ENCODE assay signal across 8 cellular contexts in the genomic region with DNA sequence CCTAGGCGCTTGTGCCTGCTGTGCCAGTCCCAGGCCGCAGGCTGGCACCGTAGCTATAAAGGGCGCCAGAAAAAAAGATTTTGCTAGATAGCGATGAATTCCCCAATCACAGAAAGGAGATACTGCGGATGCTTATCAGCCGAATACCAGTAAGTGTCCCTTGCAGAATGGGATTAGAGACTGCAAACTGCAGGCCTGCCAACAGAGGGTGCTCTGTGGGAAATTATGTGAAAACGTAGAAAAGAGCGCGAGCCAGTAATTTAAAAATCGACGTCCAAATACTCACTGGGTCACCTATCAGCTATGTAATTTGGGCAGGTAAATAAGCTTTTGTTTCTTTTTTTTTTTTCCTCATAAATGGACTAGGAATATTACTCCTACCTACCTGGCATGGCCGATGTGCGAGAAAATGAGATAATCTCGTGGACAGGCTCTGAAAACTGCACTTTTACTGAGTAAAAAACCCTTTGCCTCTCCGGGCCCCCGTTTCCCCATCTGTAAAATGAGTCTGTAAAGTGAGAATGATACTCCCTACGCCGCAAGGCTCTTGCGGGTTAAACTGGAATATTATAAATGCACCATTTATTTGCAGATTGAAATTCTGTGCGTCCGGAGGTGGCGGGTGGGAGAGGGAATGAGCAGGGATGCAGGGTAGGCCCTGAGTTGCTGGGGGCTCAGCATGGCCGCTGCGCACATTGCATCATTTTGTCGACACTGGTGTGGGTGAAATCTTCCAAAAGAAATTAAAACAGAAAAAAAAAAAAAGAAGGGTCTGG. TPM values are rescaled to one million over a fixed set of nuclear protein-coding genes. Genes with fewer than 3 reads are reported as not detected.
DNase-seq lines count a peak whose midpoint lies in the region; ATAC-seq and TF ChIP-seq lines count a peak whose summit lies in the region.

No MANE protein-coding gene starts in this region.

- ATAC-seq in HG02981 (IDR thresholded peaks at IDR 0.05; ENCODE audit: unreplicated experiment), result peak; percentile 32
- peak; percentile 23 for ATAC-seq in left colon

- DNase-seq in NCI-H226 (peak; percentile 28), cerebellum (ENCODE audit: low spot score) (peak; percentile 85), left colon (peak; percentile 56 to 84), foreskin melanocyte (no peak)
- peak; percentile 8 to 51 (median 38) for DNase-seq in activated CD4-positive, CD25-positive, alpha-beta regulatory T cell (lab: John Stamatoyannopoulos, UW)
- peak in 3 of 4 experiments; percentile 29 to 55 (median 37) for DNase-seq in stimulated activated CD4-positive, alpha-beta T cell treated with anti-CD3 and anti-CD28 coated beads, Interleukin-1b, Interleukin-23, amount 100 ng/mL, for 24 hours (ENCODE audit: low read depth in 4 of 4, low spot score in 1 of 4)

- intact Hi-C loops in left colon (cut with DNase I, micrococcal nuclease), result loop anchor here in 1 of 2 donors (5.0 kb wide), 1 partner anchor 41 kb away; a partner anchor contains a TSS

- TF ChIP-seq CTCF in GM12873 (IDR thresholded peaks at IDR 0.05; ENCODE audit: insufficient read depth, low read depth, low read length, missing control alignments), result peak; percentile 84

RNA-seq across cellular contexts. Expression of gene COG1, which starts 1.2 kb away (rescaled TPM):
- 24.0 TPM for total RNA-seq in cerebellum
- total RNA-seq in left colon, result 10 to 100 TPM; 46.4 to 59.6 TPM

RNA-seq across cellular contexts. Expression of gene SSTR2, which starts 26.8 kb away (rescaled TPM):
- total RNA-seq in cerebellum (58.7 TPM), left colon (under 1 TPM; 0.58 to 0.75 TPM)

Comparison
In these comparisons a context has a peak if more than half of its experiments do, and no peak if none do; other contexts are left out.
1. RNA of gene SSTR2, which starts 26.8 kb away (total RNA-seq): 58.7 TPM in cerebellum (single experiment); 0.58 to 0.75 TPM in left colon; every median in the first group is over 10 times any median in the second.